Comparison of ENCODE assay signal across 8 cellular contexts in genomic region chr7:137975223-137975622, GRCh38. TPM values are rescaled to one million over a fixed set of nuclear protein-coding genes. Genes with fewer than 3 reads are reported as not detected.
DNase-seq lines count a peak whose midpoint lies in the region; ATAC-seq and TF ChIP-seq lines count a peak whose summit lies in the region.

No MANE protein-coding gene starts in this region.

- H3K27ac Mint-ChIP-seq in activated CD8-positive, alpha-beta T cell treated with anti-CD3 and anti-CD28 coated beads for 36 hours = no peak overlapping the region

- ATAC-seq in GM21576 (IDR thresholded peaks at IDR 0.05; ENCODE audit: unreplicated experiment) = peak; percentile 78
- ATAC-seq in activated CD8-positive, alpha-beta T cell treated with anti-CD3 and anti-CD28 coated beads for 36 hours = no peak
- no peak for ATAC-seq in esophagus mucosa

- H3K27ac ChIP-seq in effector memory CD4-positive, alpha-beta T cell (ENCODE audit: insufficient read depth, low read length, poor library complexity, severe bottlenecking) = no peak overlapping the region

- no peaks in the 10 kb centered on the region for H3K36me3 ChIP-seq in effector memory CD4-positive, alpha-beta T cell (ENCODE audit: control insufficient read depth, insufficient read depth, low read length)

- TF ChIP-seq CTCF in AG09309 (IDR thresholded peaks at IDR 0.05; ENCODE audit: control insufficient read depth, insufficient read depth, low read depth, low read length, missing control alignments) (no peak), astrocyte of the spinal cord (IDR thresholded peaks at IDR 0.05; ENCODE audit: low read depth, low read length) (no peak)
- no peak for TF ChIP-seq CTCF in activated CD8-positive, alpha-beta T cell treated with anti-CD3 and anti-CD28 coated beads for 36 hours (IDR thresholded peaks at IDR 0.05)

- in situ Hi-C loops in astrocyte of the spinal cord (cut with HindIII; ENCODE audit: low sequenced_read_pairs) = no loop called here

- H3K27me3 Mint-ChIP-seq in activated CD8-positive, alpha-beta T cell treated with anti-CD3 and anti-CD28 coated beads for 36 hours = no peaks in the 10 kb centered on the region

- H3K4me3 Mint-ChIP-seq in activated CD8-positive, alpha-beta T cell treated with anti-CD3 and anti-CD28 coated beads for 36 hours = no peak overlapping the region

- H3K4me3 ChIP-seq in AG09309 (ENCODE audit: control insufficient read depth, low read depth, low read length) (no peak overlapping the region), astrocyte of the spinal cord (ENCODE audit: low read depth, low read length) (no peak overlapping the region)
- no peak overlapping the region for H3K4me3 ChIP-seq in effector memory CD4-positive, alpha-beta T cell (ENCODE audit: insufficient read depth, low read depth, low read length, poor library complexity, severe bottlenecking)

- CTCF ChIA-PET in activated CD8-positive, alpha-beta T cell treated with anti-CD3 and anti-CD28 coated beads for 36 hours (lab: Charles Lee) = interaction anchor here (0.6 kb wide), 1 partner anchor 26 kb away, joined by 3 read pairs; no protein-coding TSS in a partner anchor

- DNase-seq in AG09309 (ENCODE audit: low read depth) (peak; percentile 59), astrocyte of the spinal cord (ENCODE audit: low read depth, low spot score) (peak; percentile 81), midbrain (lab: John Stamatoyannopoulos, UW) (peak; percentile 64), NCI-H226 (no peak)
- DNase-seq in activated CD8-positive, alpha-beta T cell treated with anti-CD3 and anti-CD28 coated beads for 36 hours = no peak
- DNase-seq in effector memory CD4-positive, alpha-beta T cell = no peak

- H3K27me3 ChIP-seq in effector memory CD4-positive, alpha-beta T cell (replicated peaks; ENCODE audit: control insufficient read depth, insufficient read depth, low read length, poor library complexity, severe bottlenecking) = no peaks in the 10 kb centered on the region

- no peaks in the 10 kb centered on the region for H3K9me3 Mint-ChIP-seq in activated CD8-positive, alpha-beta T cell treated with anti-CD3 and anti-CD28 coated beads for 36 hours

- peaks cover 4% of the 10 kb centered on the region for H3K36me3 Mint-ChIP-seq in activated CD8-positive, alpha-beta T cell treated with anti-CD3 and anti-CD28 coated beads for 36 hours (ENCODE audit: low read depth)

- no peaks in the 10 kb centered on the region for H3K4me1 Mint-ChIP-seq in activated CD8-positive, alpha-beta T cell treated with anti-CD3 and anti-CD28 coated beads for 36 hours (ENCODE audit: low read depth)

- H3K4me1 ChIP-seq in effector memory CD4-positive, alpha-beta T cell (ENCODE audit: control insufficient read depth, insufficient read depth, low read length, poor library complexity, severe bottlenecking) = no peaks in the 10 kb centered on the region

- POLR2A ChIA-PET in activated CD8-positive, alpha-beta T cell treated with anti-CD3 and anti-CD28 coated beads for 36 hours (lab: Charles Lee) = no interaction called here

- intact Hi-C loops in activated CD8-positive, alpha-beta T cell treated with anti-CD3 and anti-CD28 coated beads for 36 hours (cut with micrococcal nuclease) = no loop called here

- H3K9me3 ChIP-seq in effector memory CD4-positive, alpha-beta T cell (ENCODE audit: control insufficient read depth, low read length) = no peaks in the 10 kb centered on the region

RNA-seq across cellular contexts. Expression of gene CREB3L2, which starts 26.7 kb away (rescaled TPM):
- 10 to 100 TPM; 21.0 to 24.4 TPM for total RNA-seq in activated CD8-positive, alpha-beta T cell treated with anti-CD3 and anti-CD28 coated beads for 36 hours
- 28.3 TPM for total RNA-seq in esophagus mucosa

Comparison
In these comparisons a context has a peak if more than half of its experiments do, and no peak if none do; other contexts are left out.
1. DNase-seq: peak in AG09309 (single experiment), astrocyte of the spinal cord (single experiment) and midbrain (single experiment); none in activated CD8-positive, alpha-beta T cell treated with anti-CD3 and anti-CD28 coated beads for 36 hours (single experiment), effector memory CD4-positive, alpha-beta T cell (0 of 3) and NCI-H226 (single experiment).